9 cellular contexts compared by ENCODE assay signal in genomic region chr3:39707314-39707909, GRCh38.
DNase-seq lines count a peak whose midpoint lies in the region; ATAC-seq and TF ChIP-seq lines count a peak whose summit lies in the region.
"Had no signal": no experiment of that assay in that cellular context is flagged by ENCODE, and none has a peak within 500 bp of the region (broad histone marks: within the 10 kb centered on the region; RNA-seq: fewer than 3 reads in every experiment).

No MANE protein-coding gene starts in this region.

- H3K27me3 ChIP-seq in A673 (replicated peaks; ENCODE audit: insufficient read depth, low read depth, low read length, poor library complexity) = no peaks in the 10 kb centered on the region
- H3K27me3 ChIP-seq in body of pancreas = no peaks in the 10 kb centered on the region
- no peaks in the 10 kb centered on the region for H3K27me3 ChIP-seq in lower lobe of right lung (ENCODE audit: low read depth)
- H3K27me3 ChIP-seq in MG63 = no peaks in the 10 kb centered on the region

- H3K27ac ChIP-seq in A673 (ENCODE audit: low read depth, low read length, poor library complexity, severe bottlenecking) (no peak overlapping the region), body of pancreas (no peak overlapping the region), lower lobe of right lung (no peak overlapping the region)
- H3K27ac ChIP-seq: epithelial cell of prostate had no signal

- H3K4me1 ChIP-seq in A673 (ENCODE audit: insufficient read depth, low read length, poor library complexity, severe bottlenecking) (no peaks in the 10 kb centered on the region), body of pancreas (no peaks in the 10 kb centered on the region), lower lobe of right lung (no peaks in the 10 kb centered on the region)

- no peak for TF ChIP-seq POLR2A in body of pancreas (IDR thresholded peaks at IDR 0.05)

- POLR2A ChIA-PET in A673 (lab: Charles Lee; ENCODE audit: low non-redundant PET) = no interaction called here

- peak; percentile 52 for ATAC-seq in body of pancreas
- peak; percentile 58 to 60 for ATAC-seq in lower lobe of right lung
- ATAC-seq in Right ventricle myocardium inferior = no peak

- H3K4me3 ChIP-seq in A673 (ENCODE audit: low read depth, low read length, poor library complexity, severe bottlenecking) (no peak overlapping the region), body of pancreas (no peak overlapping the region), lower lobe of right lung (no peak overlapping the region), MG63 (no peak overlapping the region)

- peak; percentile 33 for DNase-seq in A673 (ENCODE audit: low spot score)
- peak; percentile 57 for DNase-seq in GM10266 (ENCODE audit: extremely low spot score)
- DNase-seq in HuH-7 (ENCODE audit: low spot score) = peak; percentile 62
- peak in 1 of 4 donors; percentile 13 for DNase-seq in body of pancreas
- no peak for DNase-seq in lower lobe of right lung
- no peak for DNase-seq in MG63
- no peak for DNase-seq in stimulated activated CD4-positive, alpha-beta T cell treated with anti-CD3 and anti-CD28 coated beads, Interleukin-1b, Interleukin-23, amount 100 ng/mL, for 48 hours
- DNase-seq in Right ventricle myocardium inferior (ENCODE audit: missing footprints) = no peak

- H3K36me3 ChIP-seq in A673 (ENCODE audit: insufficient read depth, low read length, poor library complexity, severe bottlenecking) (no peaks in the 10 kb centered on the region), body of pancreas (replicated peaks in 1 of 2; ENCODE audit: insufficient read depth in 1 of 2, low read depth in 2 of 2) (no peaks in the 10 kb centered on the region), lower lobe of right lung (no peaks in the 10 kb centered on the region), MG63 (no peaks in the 10 kb centered on the region)

- CTCF ChIA-PET in A673 (lab: Charles Lee) = no interaction called here

- BruUV-seq in A673 (replicated peaks; lab: Mats Ljungman, UMichigan) = no TSS peak

- H3K9me3 ChIP-seq in A673 (ENCODE audit: low read depth, low read length, poor library complexity, severe bottlenecking) (no peaks in the 10 kb centered on the region), body of pancreas (no peaks in the 10 kb centered on the region), lower lobe of right lung (no peaks in the 10 kb centered on the region), MG63 (no peaks in the 10 kb centered on the region)

- TF ChIP-seq CTCF in A673 (conservative IDR thresholded peaks at IDR 0.05; ENCODE audit: low read depth, low read length) = peak; percentile 61
- peak; percentile 67 for TF ChIP-seq CTCF in GM10266 (IDR thresholded peaks at IDR 0.05; ENCODE audit: control insufficient read depth, insufficient read depth, low read depth, missing control alignments)
- peak; percentile 48 to 75 (median 66) for TF ChIP-seq CTCF in body of pancreas (IDR thresholded peaks at IDR 0.05)
- TF ChIP-seq CTCF in lower lobe of right lung (IDR thresholded peaks at IDR 0.05) = peak; percentile 70

- intact Hi-C loops in A673 (cut with micrococcal nuclease; ENCODE audit: unreplicated experiment) = loop anchor here (5.0 kb wide), 1 partner anchor 285 kb away; no protein-coding TSS in a partner anchor
- intact Hi-C loops in body of pancreas (cut with DNase I) = loop anchor here (10.0 kb wide), 1 partner anchor 467 kb away; no protein-coding TSS in a partner anchor
- intact Hi-C loops in lower lobe of right lung (cut with DNase I) = no loop called here
- intact Hi-C loops in Right ventricle myocardium inferior (cut with DNase I) = loop anchor here (5.0 kb wide), 1 partner anchor 470 kb away; no protein-coding TSS in a partner anchor

- WGBS in body of pancreas, 2 donors = 9 to 11% methylated on average over 5 of the region's 5 CpGs

Comparison
In these comparisons a context has a peak if more than half of its experiments do, and no peak if none do; other contexts are left out.
1. DNase-seq: peak in A673 (single experiment), GM10266 (single experiment) and HuH-7 (single experiment); none in lower lobe of right lung (single experiment), MG63 (single experiment), stimulated activated CD4-positive, alpha-beta T cell treated with anti-CD3 and anti-CD28 coated beads, Interleukin-1b, Interleukin-23, amount 100 ng/mL, for 48 hours (single experiment) and Right ventricle myocardium inferior (single experiment).
2. Peak in every context shown above with its lines, with median percentiles within 50 percentile points of each other: CTCF ChIP-seq.